12 cellular contexts compared by ENCODE assay signal in the genomic region with DNA sequence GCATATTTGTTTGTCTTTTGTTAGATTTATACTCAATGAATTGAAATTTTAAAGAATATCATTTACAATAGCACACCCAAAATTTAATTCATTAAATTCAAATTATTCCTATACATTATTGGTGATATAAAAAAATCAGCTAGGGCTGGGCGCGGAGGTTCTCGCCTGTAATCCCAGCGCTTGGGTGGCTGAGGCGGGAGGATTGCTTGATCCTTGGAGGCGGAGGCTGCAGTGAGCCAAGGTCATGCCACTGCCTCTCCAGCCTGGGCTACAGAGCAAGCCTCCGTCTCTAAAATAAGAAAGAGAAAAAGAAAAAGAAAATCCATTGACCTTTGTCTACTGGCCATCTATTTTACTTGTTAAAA. TPM values are rescaled to one million over a fixed set of nuclear protein-coding genes. Genes with fewer than 3 reads are reported as not detected.
A peak's percentile ranks its signal among the peaks of the same experiment; 100 is the strongest.
DNase-seq lines count a peak whose midpoint lies in the region; ATAC-seq and TF ChIP-seq lines count a peak whose summit lies in the region.
"Had no signal": no experiment of that assay in that cellular context is flagged by ENCODE, and none has a peak within 500 bp of the region (broad histone marks: within the 10 kb centered on the region; RNA-seq: fewer than 3 reads in every experiment).

No MANE protein-coding gene starts in this region.

- no peaks in the 10 kb centered on the region for H3K9me2 ChIP-seq in DOHH2 (replicated peaks; ENCODE audit: control insufficient read depth, low read length)

- peaks cover 16% of the 10 kb centered on the region for H3K4me1 Mint-ChIP-seq in WTC11

- intact Hi-C loops in lower lobe of right lung (cut with DNase I), result no loop called here

- TF ChIP-seq CTCF in DOHH2 (IDR thresholded peaks at IDR 0.05; ENCODE audit: low read depth, low read length, poor library complexity, severe bottlenecking), result no peak
- TF ChIP-seq CTCF in WTC11 (IDR thresholded peaks at IDR 0.05), result no peak
- no peak for TF ChIP-seq CTCF in lower lobe of right lung (IDR thresholded peaks at IDR 0.05)

- peak overlapping the region; percentile 91 for H3K4me3 Mint-ChIP-seq in WTC11

- H3K4me3 ChIP-seq in BLaER1 treated with 17β-estradiol and CSF1 and Interleukin-3, amounts not matched to agents 10 nM and 100 nM, result peak overlapping the region in 5 of 10 experiments; percentile 59 to 76 (median 71); a peak in 7 of 20 replicates
- H3K4me3 ChIP-seq in DOHH2 (ENCODE audit: low read length) (peak overlapping the region; percentile 81), lower lobe of right lung (no peak overlapping the region)

- no peaks in the 10 kb centered on the region; the same call in 1 of the 2 replicates for H3F3A ChIP-seq in DOHH2 (ENCODE audit: control insufficient read depth, insufficient read depth)

- peak overlapping the region in 8 of 11 experiments; percentile 12 to 87 (median 84); a peak in 10 of 22 replicates for H3K9ac ChIP-seq in BLaER1 treated with 17β-estradiol and CSF1 and Interleukin-3, amounts not matched to agents 10 nM and 100 nM

- no peaks in the 10 kb centered on the region for H3K36me3 Mint-ChIP-seq in WTC11

- ATAC-seq in WTC11 (no peak), lower lobe of right lung (no peak)

- CTCF ChIA-PET in WTC11 (lab: Charles Lee) (interaction anchor here (0.7 to 2.8 kb wide), 14 partner anchors 9 to 375 kb away, joined by 3 to 26 read pairs (median 5); partner anchors contain the start of gene DBNDD1), HEK293T (lab: Yijun Ruan, JAX) (interaction anchor here (0.6 to 1.6 kb wide), 3 partner anchors 11 to 702 kb away, joined by 3 to 6 read pairs (median 4); a partner anchor contains a TSS)

- H3K27me3 Mint-ChIP-seq in WTC11 (ENCODE audit: low read depth), result peaks cover 66% of the 10 kb centered on the region

- H3K27ac Mint-ChIP-seq in WTC11, result no peak overlapping the region

- POLR2A ChIA-PET in WTC11 (lab: Charles Lee), result no interaction called here
- POLR2A ChIA-PET in HEK293T (lab: Yijun Ruan, JAX), result interaction anchor here (0.6 to 1.9 kb wide), 3 partner anchors 8 to 62 kb away, joined by 3 to 5 read pairs (median 4); no protein-coding TSS in a partner anchor

- H3K4me2 ChIP-seq in BLaER1 treated with 17β-estradiol and CSF1 and Interleukin-3, amounts not matched to agents 10 nM and 100 nM, result peak overlapping the region; percentile 82 to 92 (median 87); a peak in 21 of 22 replicates
- H3K4me2 ChIP-seq in DOHH2 (ENCODE audit: low read length), result peak overlapping the region; percentile 90

- DNase-seq in WTC11 (ENCODE audit: low spot score), result peak; percentile 27
- DNase-seq in lower lobe of right lung, result no peak
- no peak for DNase-seq in NCI-H146 treated with DMSO at 0.1 percent for 48 hours (lab: John Stamatoyannopoulos, UW; ENCODE audit: unreplicated experiment)
- DNase-seq in HEK293T (ENCODE audit: extremely low spot score), result no peak
- no peak for DNase-seq in 8988T

- peaks cover 18 to 45% (median 26%) of the 10 kb centered on the region in 10 experiments for H3K4me1 ChIP-seq in BLaER1 treated with 17β-estradiol and CSF1 and Interleukin-3, amounts not matched to agents 10 nM and 100 nM
- peaks cover 27% of the 10 kb centered on the region for H3K4me1 ChIP-seq in DOHH2 (ENCODE audit: control insufficient read depth, low read length)
- peaks cover 13% of the 10 kb centered on the region for H3K4me1 ChIP-seq in lower lobe of right lung
- H3K4me1 ChIP-seq: prostate gland had no signal

- no peak overlapping the region; a peak in 1 of 22 replicates for H3K27ac ChIP-seq in BLaER1 treated with 17β-estradiol and CSF1 and Interleukin-3, amounts not matched to agents 10 nM and 100 nM
- no peak overlapping the region for H3K27ac ChIP-seq in DOHH2 (ENCODE audit: low read depth, low read length)
- H3K27ac ChIP-seq in lower lobe of right lung, result peak overlapping the region; percentile 89
- H3K27ac ChIP-seq: brain microvascular endothelial cell had no signal

- peaks cover 11% of the 10 kb centered on the region for H3K9me3 Mint-ChIP-seq in WTC11

- H4K20me1 ChIP-seq in BLaER1 treated with 17β-estradiol and CSF1 and Interleukin-3, amounts not matched to agents 10 nM and 100 nM, result no peaks in the 10 kb centered on the region
- no peaks in the 10 kb centered on the region for H4K20me1 ChIP-seq in DOHH2 (ENCODE audit: control insufficient read depth, insufficient read depth, low read depth, low read length)

- H3K79me2 ChIP-seq in DOHH2 (ENCODE audit: control insufficient read depth, low read length), result no peaks in the 10 kb centered on the region

- no peaks in the 10 kb centered on the region for H3K36me3 ChIP-seq in BLaER1 treated with 17β-estradiol and CSF1 and Interleukin-3, amounts not matched to agents 10 nM and 100 nM
- H3K36me3 ChIP-seq in DOHH2 (ENCODE audit: control insufficient read depth, low read length), result no peaks in the 10 kb centered on the region
- H3K36me3 ChIP-seq in lower lobe of right lung, result no peaks in the 10 kb centered on the region
- H3K36me3 ChIP-seq: brain microvascular endothelial cell, Peyer's patch, prostate gland had no signal

- H3K27me3 ChIP-seq in BLaER1 treated with 17β-estradiol and CSF1 and Interleukin-3, amounts not matched to agents 10 nM and 100 nM, result no peaks in the 10 kb centered on the region
- peaks cover 28% of the 10 kb centered on the region for H3K27me3 ChIP-seq in DOHH2 (ENCODE audit: control insufficient read depth, low read length)
- no peaks in the 10 kb centered on the region for H3K27me3 ChIP-seq in lower lobe of right lung (ENCODE audit: low read depth)
- H3K27me3 ChIP-seq: brain microvascular endothelial cell, Peyer's patch had no signal

- peaks cover 0 to 13% (median 4%) of the 10 kb centered on the region in 11 experiments; a peak in 6 of 22 replicates for H3K9me3 ChIP-seq in BLaER1 treated with 17β-estradiol and CSF1 and Interleukin-3, amounts not matched to agents 10 nM and 100 nM (replicated peaks in 1 of 11)
- H3K9me3 ChIP-seq in DOHH2 (ENCODE audit: control insufficient read depth, insufficient read depth, low read length) (no peaks in the 10 kb centered on the region), lower lobe of right lung (no peaks in the 10 kb centered on the region)
- H3K9me3 ChIP-seq: Peyer's patch, prostate gland had no signal

TF ChIP-seq in WTC11, 78 proteins besides CTCF, POLR2A, EP300 and RAD21 (continues in another document):
- TF ChIP-seq, protein P1, sequence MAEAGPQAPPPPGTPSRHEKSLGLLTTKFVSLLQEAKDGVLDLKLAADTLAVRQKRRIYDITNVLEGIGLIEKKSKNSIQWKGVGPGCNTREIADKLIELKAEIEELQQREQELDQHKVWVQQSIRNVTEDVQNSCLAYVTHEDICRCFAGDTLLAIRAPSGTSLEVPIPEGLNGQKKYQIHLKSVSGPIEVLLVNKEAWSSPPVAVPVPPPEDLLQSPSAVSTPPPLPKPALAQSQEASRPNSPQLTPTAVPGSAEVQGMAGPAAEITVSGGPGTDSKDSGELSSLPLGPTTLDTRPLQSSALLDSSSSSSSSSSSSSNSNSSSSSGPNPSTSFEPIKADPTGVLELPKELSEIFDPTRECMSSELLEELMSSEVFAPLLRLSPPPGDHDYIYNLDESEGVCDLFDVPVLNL (CRISPR knock-in tag; IDR thresholded peaks at IDR 0.05; ENCODE audit: borderline replicate concordance, low read depth), result no peak
- TF ChIP-seq IRF1 (CRISPR knock-in tag; IDR thresholded peaks at IDR 0.05) (no peak), ELF4 (CRISPR knock-in tag; IDR thresholded peaks at IDR 0.05; ENCODE audit: low read depth) (no peak), EMX1 (CRISPR knock-in tag; IDR thresholded peaks at IDR 0.05) (no peak)

TF ChIP-seq in HEK293T, 16 proteins besides CTCF, POLR2A, EP300 and RAD21:
- no peak for TF ChIP-seq BHLHE40 (IDR thresholded peaks at IDR 0.05; ENCODE audit: borderline replicate concordance)
- TF ChIP-seq NFRKB (IDR thresholded peaks at IDR 0.05), result no peak
- TF ChIP-seq ZNF384 (IDR thresholded peaks at IDR 0.05), result no peak
- no peak for TF ChIP-seq FOXM1 (IDR thresholded peaks at IDR 0.05; ENCODE audit: borderline replicate concordance)
- TF ChIP-seq TARDBP (IDR thresholded peaks at IDR 0.05), result no peak
- no peak for TF ChIP-seq CTBP1 (IDR thresholded peaks at IDR 0.05; ENCODE audit: borderline replicate concordance)
- TF ChIP-seq FOXA1 (IDR thresholded peaks at IDR 0.05), result no peak
- no peak for TF ChIP-seq HDGF (IDR thresholded peaks at IDR 0.05; ENCODE audit: borderline replicate concordance)
- TF ChIP-seq ARNT (IDR thresholded peaks at IDR 0.05), result no peak
- no peak for TF ChIP-seq SP1 (IDR thresholded peaks at IDR 0.05)
- TF ChIP-seq FOXK2 (IDR thresholded peaks at IDR 0.05), result no peak
- no peak for TF ChIP-seq SUZ12 (IDR thresholded peaks at IDR 0.05)
- TF ChIP-seq ELF4 (IDR thresholded peaks at IDR 0.05), result no peak
- TF ChIP-seq, protein P2, sequence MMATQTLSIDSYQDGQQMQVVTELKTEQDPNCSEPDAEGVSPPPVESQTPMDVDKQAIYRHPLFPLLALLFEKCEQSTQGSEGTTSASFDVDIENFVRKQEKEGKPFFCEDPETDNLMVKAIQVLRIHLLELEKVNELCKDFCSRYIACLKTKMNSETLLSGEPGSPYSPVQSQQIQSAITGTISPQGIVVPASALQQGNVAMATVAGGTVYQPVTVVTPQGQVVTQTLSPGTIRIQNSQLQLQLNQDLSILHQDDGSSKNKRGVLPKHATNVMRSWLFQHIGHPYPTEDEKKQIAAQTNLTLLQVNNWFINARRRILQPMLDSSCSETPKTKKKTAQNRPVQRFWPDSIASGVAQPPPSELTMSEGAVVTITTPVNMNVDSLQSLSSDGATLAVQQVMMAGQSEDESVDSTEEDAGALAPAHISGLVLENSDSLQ (IDR thresholded peaks at IDR 0.05), result no peak
- no peak for TF ChIP-seq LEF1 (IDR thresholded peaks at IDR 0.05; ENCODE audit: borderline replicate concordance)
- no peak for TF ChIP-seq L3MBTL2 (conservative IDR thresholded peaks at IDR 0.05)

RNA-seq across cellular contexts. Expression of gene PRDM7, which starts 4.5 kb away (rescaled TPM):
- total RNA-seq in WTC11 (2021) (0.07 TPM in 1 of 3 replicates, not detected in the others), lower lobe of right lung (not detected)
- total RNA-seq: H1, Peyer's patch, urinary bladder had no signal
